In the genomic region with DNA sequence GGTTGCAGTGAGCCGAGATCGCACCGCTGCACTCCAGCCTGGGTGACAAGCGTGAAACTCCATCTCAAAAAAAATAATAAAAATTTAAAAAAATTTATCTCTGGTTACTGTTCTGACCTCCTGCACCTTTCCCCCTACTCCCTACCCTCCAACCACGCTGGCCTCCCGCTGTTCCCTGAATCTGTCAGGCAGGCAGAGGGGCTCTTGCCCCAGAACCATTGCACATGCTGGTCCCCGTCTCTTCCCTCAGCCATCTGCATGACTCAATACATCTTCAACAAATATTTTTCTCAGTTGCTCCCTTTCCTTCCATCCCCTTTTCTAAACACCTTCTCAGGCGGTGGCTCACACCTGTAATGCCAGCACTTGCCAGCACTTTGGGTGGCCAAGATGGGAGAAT, we compare ENCODE assay signal across 22 cellular contexts. TPM values are rescaled to one million over a fixed set of nuclear protein-coding genes. Genes with fewer than 3 reads are reported as not detected.
DNase-seq lines count a peak whose midpoint lies in the region; ATAC-seq lines count a peak whose summit lies in the region.
"Had no signal": no experiment of that assay in that cellular context is flagged by ENCODE, and none has a peak within 500 bp of the region (broad histone marks: within the 10 kb centered on the region; RNA-seq: fewer than 3 reads in every experiment).

No MANE protein-coding gene starts in this region.

- no peaks in the 10 kb centered on the region for H3K9me3 ChIP-seq in effector memory CD4-positive, alpha-beta T cell (ENCODE audit: control insufficient read depth, low read length)

- H3K27me3 Mint-ChIP-seq in activated T-cell treated with anti-CD3 and anti-CD28 coated beads, Interleukin-2, amount 50 U/mL, for 72 hours (ENCODE audit: low read depth) = no peaks in the 10 kb centered on the region

- no peak overlapping the region for H3K4me3 Mint-ChIP-seq in activated T-cell treated with anti-CD3 and anti-CD28 coated beads, Interleukin-2, amount 50 U/mL, for 72 hours
- H3K4me3 Mint-ChIP-seq: CD8-positive, alpha-beta memory T cell; H9 had no signal

- no peak overlapping the region for H3K27ac ChIP-seq in effector memory CD4-positive, alpha-beta T cell (ENCODE audit: insufficient read depth, low read length, poor library complexity, severe bottlenecking)
- H3K27ac ChIP-seq: C4-2B, GM23248, PC-9, RWPE1 had no signal

- ATAC-seq in activated T-cell treated with anti-CD3 and anti-CD28 coated beads, Interleukin-2, amount 50 U/mL, for 72 hours (replicated peaks in 1 of 2) = no peak
- no peak for ATAC-seq in left lobe of liver

- peak; percentile 10 for DNase-seq in activated T-cell treated with anti-CD3 and anti-CD28 coated beads, Interleukin-2, amount 50 U/mL, for 1 hour
- no peak for DNase-seq in activated T-cell treated with anti-CD3 and anti-CD28 coated beads, Interleukin-2, amount 50 U/mL, for 72 hours
- peak; percentile 1 for DNase-seq in stimulated activated CD4-positive, alpha-beta T cell treated with anti-CD3 and anti-CD28 coated beads, Interleukin-4, amount 100 ng/mL, for 24 hours
- DNase-seq in stimulated activated CD4-positive, alpha-beta T cell treated with anti-CD3 and anti-CD28 coated beads, Interleukin-4, amount 100 ng/mL, for 1 hour = no peak
- DNase-seq in left lobe of liver (ENCODE audit: low spot score) (peak; percentile 33), ureter (ENCODE audit: low spot score) (peak; percentile 13), HCEC 1CT (no peak)
- DNase-seq in effector memory CD4-positive, alpha-beta T cell = no peak
- DNase-seq: Calu3; CD8-positive, alpha-beta memory T cell; DMS153; GM23248; H9; KG1; NCI-H1092 treated with DMSO at 0.1 percent for 48 hours; NCI-H1436 treated with DMSO at 0.1 percent for 48 hours; NCI-H2029; NCI-H2227 treated with DMSO at 0.1 percent for 48 hours; NCI-H510A; PC-9 had no signal

- no peaks in the 10 kb centered on the region for H3K4me1 ChIP-seq in effector memory CD4-positive, alpha-beta T cell (ENCODE audit: control insufficient read depth, insufficient read depth, low read length, poor library complexity, severe bottlenecking)

- no peaks in the 10 kb centered on the region for H3K9me3 Mint-ChIP-seq in activated T-cell treated with anti-CD3 and anti-CD28 coated beads, Interleukin-2, amount 50 U/mL, for 72 hours
- H3K9me3 Mint-ChIP-seq: CD8-positive, alpha-beta memory T cell had no signal

- peaks cover 5% of the 10 kb centered on the region for H3K4me1 Mint-ChIP-seq in activated T-cell treated with anti-CD3 and anti-CD28 coated beads, Interleukin-2, amount 50 U/mL, for 72 hours (ENCODE audit: low read depth)

- no peak overlapping the region for H3K27ac Mint-ChIP-seq in activated T-cell treated with anti-CD3 and anti-CD28 coated beads, Interleukin-2, amount 50 U/mL, for 72 hours

- no peaks in the 10 kb centered on the region for H3K27me3 ChIP-seq in effector memory CD4-positive, alpha-beta T cell (replicated peaks; ENCODE audit: control insufficient read depth, insufficient read depth, low read length, poor library complexity, severe bottlenecking)

- no peaks in the 10 kb centered on the region for H3K36me3 ChIP-seq in effector memory CD4-positive, alpha-beta T cell (ENCODE audit: control insufficient read depth, insufficient read depth, low read length)

- H3K36me3 Mint-ChIP-seq in activated T-cell treated with anti-CD3 and anti-CD28 coated beads, Interleukin-2, amount 50 U/mL, for 72 hours (ENCODE audit: insufficient read depth in 2 of 2) = no peaks in the 10 kb centered on the region
- H3K36me3 Mint-ChIP-seq: CD8-positive, alpha-beta memory T cell had no signal

- H3K4me3 ChIP-seq in effector memory CD4-positive, alpha-beta T cell (ENCODE audit: insufficient read depth, low read depth, low read length, poor library complexity, severe bottlenecking) = no peak overlapping the region
- H3K4me3 ChIP-seq: GM23248, PC-9 had no signal

RNA-seq across cellular contexts. Expression of a gene that starts 1.1 kb away (rescaled TPM):
- total RNA-seq in activated T-cell treated with anti-CD3 and anti-CD28 coated beads, Interleukin-2, amount 50 U/mL, for 72 hours = not detected
- total RNA-seq in left lobe of liver (not detected), ureter (not detected)
- total RNA-seq: Calu3; CD8-positive, alpha-beta memory T cell; GM23248; H9; PC-9 had no signal

RNA-seq across cellular contexts. Expression of a gene that starts 19.2 kb away (rescaled TPM):
- 10 to 100 TPM; 24.2 to 41.1 TPM for total RNA-seq in activated T-cell treated with anti-CD3 and anti-CD28 coated beads, Interleukin-2, amount 50 U/mL, for 72 hours
- total RNA-seq in left lobe of liver = 103 TPM
- total RNA-seq in ureter = 55.2 TPM
- total RNA-seq: GM23248 had no signal

RNA-seq across cellular contexts. Expression of a gene that starts 39.2 kb away (rescaled TPM):
- 100 to 1,000 TPM; 202 to 212 TPM for total RNA-seq in activated T-cell treated with anti-CD3 and anti-CD28 coated beads, Interleukin-2, amount 50 U/mL, for 72 hours
- total RNA-seq in left lobe of liver (91.7 TPM), ureter (113 TPM)

RNA-seq across cellular contexts. Expression of a gene that starts 52.7 kb away (rescaled TPM):
- total RNA-seq in activated T-cell treated with anti-CD3 and anti-CD28 coated beads, Interleukin-2, amount 50 U/mL, for 72 hours = 1 to 10 TPM; 1.2 to 2.4 TPM
- total RNA-seq in left lobe of liver (37.2 TPM), ureter (1.2 TPM)
- total RNA-seq: GM23248 had no signal

Comparison
In these comparisons a context has a peak if more than half of its experiments do, and no peak if none do; other contexts are left out.
1. DNase-seq: peak in activated T-cell treated with anti-CD3 and anti-CD28 coated beads, Interleukin-2, amount 50 U/mL, for 1 hour (single experiment), stimulated activated CD4-positive, alpha-beta T cell treated with anti-CD3 and anti-CD28 coated beads, Interleukin-4, amount 100 ng/mL, for 24 hours (single experiment), left lobe of liver (single experiment) and ureter (single experiment); none in activated T-cell treated with anti-CD3 and anti-CD28 coated beads, Interleukin-2, amount 50 U/mL, for 72 hours (0 of 2), stimulated activated CD4-positive, alpha-beta T cell treated with anti-CD3 and anti-CD28 coated beads, Interleukin-4, amount 100 ng/mL, for 1 hour (single experiment), effector memory CD4-positive, alpha-beta T cell (0 of 3) and HCEC 1CT (single experiment).